In genomic region chr2:200810967-200811335, GRCh38 we compare ENCODE assay signal across 1 cellular context.
TF ChIP-seq lines count a peak whose summit lies in the region.

No MANE protein-coding gene starts in this region.

TF ChIP-seq in SK-N-SH, 30 proteins besides CTCF, POLR2A, EP300 and RAD21 (continued from another document):
- TF ChIP-seq FOXJ3 (CRISPR knock-in tag; IDR thresholded peaks at IDR 0.05) = 0 out of 2 replicates have a peak, but pooled peaks have one; percentile 9
